Comparison of ENCODE assay signal across 8 cellular contexts in the genomic region with DNA sequence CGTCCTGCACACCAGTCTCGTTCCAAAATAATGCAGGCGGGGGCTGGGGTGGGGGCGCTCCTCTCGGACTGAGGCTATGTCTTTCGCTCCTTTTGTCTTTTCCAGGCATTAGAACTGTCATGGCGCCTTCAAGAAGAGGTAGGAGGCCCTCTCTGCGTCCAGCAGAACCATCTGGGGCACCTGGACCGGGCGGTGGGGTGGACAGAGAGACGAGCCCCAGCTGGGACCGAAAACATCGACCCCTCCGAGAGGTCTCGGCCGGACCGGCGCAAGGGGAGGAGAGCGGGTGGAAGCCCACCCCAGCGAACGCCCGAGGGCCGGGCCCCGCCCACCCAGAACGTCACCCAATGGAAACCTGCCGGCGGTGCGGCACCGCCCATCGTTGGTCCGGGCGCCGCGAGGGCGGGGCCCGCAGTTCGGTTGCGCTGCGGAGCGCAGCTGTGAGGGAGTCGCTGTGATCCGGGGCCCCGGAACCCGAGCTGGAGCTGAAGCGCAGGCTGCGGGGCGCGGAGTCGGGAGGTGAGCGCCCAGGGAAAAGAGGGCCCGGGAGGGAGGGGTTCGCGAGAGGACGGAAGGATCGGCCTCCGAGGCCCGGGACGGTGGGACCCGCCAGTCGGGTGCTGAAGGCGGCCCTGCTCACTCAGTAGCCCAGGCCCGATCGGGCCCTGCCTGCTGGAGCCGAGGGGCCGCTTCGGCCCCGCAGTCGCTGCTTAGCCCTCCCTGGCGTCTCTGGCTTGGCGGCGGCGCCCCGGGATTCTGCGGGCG. TPM values are rescaled to one million over a fixed set of nuclear protein-coding genes. Genes with fewer than 3 reads are reported as not detected.
DNase-seq lines count a peak whose midpoint lies in the region; TF ChIP-seq lines count a peak whose summit lies in the region.

TSS of gene NRBP1 (plus strand) at position 419 of the 765 bp plus-strand sequence. CDS start 4,643 bp downstream, outside the sequence.

- peak within 1 kb of the TSS; percentile 95 for H3K9ac ChIP-seq in MM.1S (ENCODE audit: low read length)

- H3K36me3 Mint-ChIP-seq in neural crest cell (ENCODE audit: low read depth): peaks cover 9% of the 10 kb centered on the region

- in situ Hi-C loops in HAP-1 (cut with MboI; ENCODE audit: low sequenced_read_pairs): no loop called here

- H3K79me2 ChIP-seq in MM.1S (ENCODE audit: low read length): peaks cover 38% of the 10 kb centered on the region

- DNase-seq in GDM1 (lab: John Stamatoyannopoulos, UW) (peak; percentile 81), HAP-1 (ENCODE audit: low spot score in 2 of 2) (peak; percentile 91 to 98), MM.1S (peak; percentile 96), SIG-M5 treated with dmso at 0.1 percent for 504 hours (lab: John Stamatoyannopoulos, UW; ENCODE audit: unreplicated experiment) (peak; percentile 92), activated gamma-delta T cell treated with Interleukin-2 at 50 U/mL for 16 hours (peak; percentile 88), fibroblast of villous mesenchyme (ENCODE audit: low read depth) (peak; percentile 87), neural crest cell (ENCODE audit: low read depth, low spot score) (peak; percentile 89), stomach (peak; percentile 94)

- peak within 1 kb of the TSS; percentile 97 for H2AFZ ChIP-seq in MM.1S (ENCODE audit: low read length)

- peak within 1 kb of the TSS; percentile 99 for H3K4me3 ChIP-seq in HAP-1
- H3K4me3 ChIP-seq in MM.1S (ENCODE audit: low read length): peak within 1 kb of the TSS; percentile 88
- peak within 1 kb of the TSS; percentile 96 for H3K4me3 ChIP-seq in fibroblast of villous mesenchyme (ENCODE audit: low read depth, low read length)
- H3K4me3 ChIP-seq in stomach: peak within 1 kb of the TSS; percentile 78 to 100 (median 94)

- H3K27me3 ChIP-seq in HAP-1 (ENCODE audit: low read depth): no peaks in the 10 kb centered on the region
- H3K27me3 ChIP-seq in MM.1S (replicated peaks; ENCODE audit: insufficient read depth, low read length): no peaks in the 10 kb centered on the region
- no peaks in the 10 kb centered on the region for H3K27me3 ChIP-seq in stomach

- peak within 1 kb of the TSS; percentile 98 for H3K27ac Mint-ChIP-seq in neural crest cell (ENCODE audit: unreplicated experiment)

- H3K9me3 ChIP-seq in HAP-1 (no peaks in the 10 kb centered on the region), MM.1S (replicated peaks; ENCODE audit: insufficient read depth, low read length) (no peaks in the 10 kb centered on the region), stomach (no peaks in the 10 kb centered on the region)

- H4K20me1 ChIP-seq in MM.1S (ENCODE audit: insufficient read depth, low read length): no peaks in the 10 kb centered on the region; the same call in 1 of the 2 replicates

- peaks cover 19% of the 10 kb centered on the region for H3F3A ChIP-seq in MM.1S (ENCODE audit: insufficient read depth, low read length)

- no peaks in the 10 kb centered on the region for H3K27me3 Mint-ChIP-seq in neural crest cell (ENCODE audit: low read depth)

- H3K9me2 ChIP-seq in MM.1S (replicated peaks; ENCODE audit: insufficient read depth, low read length): no peaks in the 10 kb centered on the region

- H3K4me1 ChIP-seq in HAP-1 (peaks cover 12% of the 10 kb centered on the region), MM.1S (ENCODE audit: low read length) (peaks cover 9% of the 10 kb centered on the region; the same call in 1 of the 2 replicates), stomach (peaks cover 27 to 54% (median 39%) of the 10 kb centered on the region in 4 donors)

- TF ChIP-seq CTCF in MM.1S (IDR thresholded peaks at IDR 0.05; ENCODE audit: low read length) (no peak), fibroblast of villous mesenchyme (IDR thresholded peaks at IDR 0.05; ENCODE audit: insufficient read depth, low read depth, low read length) (no peak), neural crest cell (conservative IDR thresholded peaks at IDR 0.05) (no peak), stomach (IDR thresholded peaks at IDR 0.05) (no peak)

- peak within 1 kb of the TSS; percentile 100 for H3K4me3 Mint-ChIP-seq in neural crest cell

- peaks cover 27% of the 10 kb centered on the region for H3K4me1 Mint-ChIP-seq in neural crest cell

- no peaks in the 10 kb centered on the region for H3K9me3 Mint-ChIP-seq in neural crest cell

- peaks cover 5% of the 10 kb centered on the region for H3K36me3 ChIP-seq in HAP-1 (replicated peaks)
- H3K36me3 ChIP-seq in MM.1S (replicated peaks; ENCODE audit: insufficient read depth, low read length): no peaks in the 10 kb centered on the region
- peaks cover 4 to 10% (median 6%) of the 10 kb centered on the region in 4 donors for H3K36me3 ChIP-seq in stomach

- no peak for TF ChIP-seq EP300 in stomach (IDR thresholded peaks at IDR 0.05)

- 0 to 1% (median 1%) methylated on average over 28 to 75 of the region's 75 CpGs for WGBS in stomach, 5 donors

- intact Hi-C loops in stomach (cut with DNase I; ENCODE audit: low total_unique reads): no loop called here

- H3K4me2 ChIP-seq in MM.1S (ENCODE audit: low read depth, low read length): peak within 1 kb of the TSS; percentile 96

- peak within 1 kb of the TSS; percentile 85; the same call in 1 of the 2 replicates for H3K27ac ChIP-seq in MM.1S (ENCODE audit: low read length)
- H3K27ac ChIP-seq in stomach: peak within 1 kb of the TSS; percentile 98 to 100 (median 100)

- TF ChIP-seq POLR2A in stomach (IDR thresholded peaks at IDR 0.05): peak in 2 of 4 donors; percentile 51 to 83

RNA-seq across cellular contexts. Expression of gene NRBP1, which starts in this region (rescaled TPM):
- 110 and 125 TPM in 2 replicates for total RNA-seq in fibroblast of villous mesenchyme
- total RNA-seq in neural crest cell: 107 TPM in 2 replicates
- 10 to 100 TPM; 12.5 to 69.8 (median 48.4) TPM for total RNA-seq in stomach
- 10 to 100 TPM; 46.7 to 57.3 (median 51.4) TPM for polyA plus RNA-seq in stomach

Comparison
In these comparisons a context has a peak if more than half of its experiments do, and no peak if none do; other contexts are left out.
1. Peak in every context shown above with its lines: DNase-seq, H3K4me3 ChIP-seq and H3K27ac ChIP-seq.